In genomic region chr7:12660423-12660822, GRCh38 we compare ENCODE assay signal across 8 cellular contexts. TPM values are rescaled to one million over a fixed set of nuclear protein-coding genes. Genes with fewer than 3 reads are reported as not detected.
DNase-seq lines count a peak whose midpoint lies in the region; ATAC-seq and TF ChIP-seq lines count a peak whose summit lies in the region.
"Not testable (repeated sequence)": the region's sequence is repeated elsewhere in the genome, so short reads cannot be mapped to it uniquely, and the experiment has no call there.

No MANE protein-coding gene starts in this region.

- POLR2A ChIA-PET in IMR-90 (lab: Charles Lee; ENCODE audit: unreplicated experiment), result not testable (repeated sequence)

- not testable (repeated sequence) for H3K27me3 ChIP-seq in GM23338 (ENCODE audit: insufficient read depth); IMR-90 (ENCODE audit: control insufficient read depth, insufficient read depth, low read length); RWPE2 (ENCODE audit: insufficient read depth, poor library complexity, severe bottlenecking); esophagus squamous epithelium; trophoblast cell (ENCODE audit: insufficient read depth, low read length)

- not testable (repeated sequence) for H2AK9ac ChIP-seq in IMR-90 (replicated peaks; ENCODE audit: low read depth, low read length, poor library complexity)

- peak overlapping the region; percentile 31; the same call in 1 of the 2 replicates for H3K56ac ChIP-seq in IMR-90 (ENCODE audit: extremely low read depth, insufficient read depth, low read length)

- H2BK20ac ChIP-seq in IMR-90 (ENCODE audit: low read depth, low read length), result peak overlapping the region; percentile 88

- not testable (repeated sequence) for TF ChIP-seq RAD21 in IMR-90 (IDR thresholded peaks at IDR 0.05; ENCODE audit: low read length)

- CTCF ChIA-PET in IMR-90 (lab: Yijun Ruan, JAX), result not testable (repeated sequence)

- not testable (repeated sequence) for H3F3A ChIP-seq in GM23338 (replicated peaks; ENCODE audit: low read depth)

- H4K5ac ChIP-seq in IMR-90 (ENCODE audit: low read depth, low read length), result not testable (repeated sequence)

- H3K4me1 Mint-ChIP-seq in GM23338, result not testable (repeated sequence)

- not testable (repeated sequence) for H3K4me3 ChIP-seq in GM23338; IMR-90 (ENCODE audit: insufficient read depth, low read depth, low read length); RWPE2 (ENCODE audit: severe bottlenecking); esophagus squamous epithelium; trophoblast cell (ENCODE audit: low read depth, low read length)

- peak overlapping the region; percentile 86; the same call in 1 of the 3 replicates for H2BK15ac ChIP-seq in IMR-90 (ENCODE audit: low read depth, low read length)

- not testable (repeated sequence) for BruUV-seq in IMR-90 (replicated peaks; lab: Mats Ljungman, UMichigan)

- DNase-seq in AG08396 (ENCODE audit: low spot score) (peak; percentile 28), GM23338 (ENCODE audit: low spot score) (peak; percentile 63), IMR-90 (peak; percentile 88), RWPE2 (ENCODE audit: low spot score) (peak; percentile 85), astrocyte of the hippocampus (ENCODE audit: low read depth, low spot score) (peak; percentile 97), islet precursor cell (peak; percentile 90), trophoblast cell (peak; percentile 52 to 60)
- not testable (repeated sequence) for DNase-seq in esophagus squamous epithelium (lab: John Stamatoyannopoulos, UW)

- peak overlapping the region; percentile 52; the same call in 1 of the 2 replicates for H3K23ac ChIP-seq in IMR-90 (ENCODE audit: low read depth, low read length)
- H3K23ac ChIP-seq in trophoblast cell (ENCODE audit: low read length), result not testable (repeated sequence)

- TF ChIP-seq CTCF in GM23338 (conservative IDR thresholded peaks at IDR 0.05; ENCODE audit: low read depth in 2 of 2); IMR-90 (conservative IDR thresholded peaks at IDR 0.05; ENCODE audit: low read depth, low read length); RWPE2 (IDR thresholded peaks at IDR 0.05; ENCODE audit: poor library complexity, severe bottlenecking); esophagus squamous epithelium (IDR thresholded peaks at IDR 0.05): not testable (repeated sequence)

- not testable (repeated sequence) for H3K79me2 ChIP-seq in GM23338 (replicated peaks; ENCODE audit: insufficient read depth); trophoblast cell (ENCODE audit: control insufficient read depth, insufficient read depth, low read length, poor library complexity)

- WGBS in IMR-90 (ENCODE audit: extremely low coverage in 2 of 2, insufficient read length in 1 of 2), 2 experiments, result 31% methylated on average over 5 of the region's 8 CpGs; no CpG with 5 or more reads in 1 of the 2 experiments
- 38 to 41% methylated on average over 8 of the region's 8 CpGs for WGBS in esophagus squamous epithelium, 2 donors
- no CpG with 5 or more reads among the region's 8 CpGs for WGBS in trophoblast cell (ENCODE audit: extremely low coverage, insufficient coverage, insufficient read length)

- H2AK5ac ChIP-seq in IMR-90 (ENCODE audit: low read depth, low read length), result peak overlapping the region; percentile 37; the same call in 1 of the 2 replicates
- H2AK5ac ChIP-seq in trophoblast cell (ENCODE audit: low read length), result not testable (repeated sequence)

- dilution Hi-C loops in IMR-90 (cut with HindIII; ENCODE audit: low sequenced_read_pairs, unreplicated experiment), result not testable (repeated sequence)

- not testable (repeated sequence) for H2AFZ ChIP-seq in GM23338; IMR-90 (replicated peaks; ENCODE audit: low read length, poor library complexity); trophoblast cell (ENCODE audit: insufficient read depth, low read length, poor library complexity)

- not testable (repeated sequence) for H3K9me2 ChIP-seq in GM23338 (ENCODE audit: insufficient read depth)

- peak overlapping the region; percentile 18; the same call in 1 of the 2 replicates for H3K18ac ChIP-seq in IMR-90 (ENCODE audit: low read depth, low read length)
- not testable (repeated sequence) for H3K18ac ChIP-seq in trophoblast cell (ENCODE audit: low read length)

- H2BK120ac ChIP-seq in IMR-90 (ENCODE audit: low read depth, low read length), result peak overlapping the region; percentile 91
- H2BK120ac ChIP-seq in trophoblast cell (ENCODE audit: insufficient read depth, low read length, poor library complexity), result not testable (repeated sequence)

- not testable (repeated sequence) for H3K27me3 Mint-ChIP-seq in GM23338 (ENCODE audit: insufficient read depth, low read depth, poor library complexity)

- H3K27ac ChIP-seq in GM23338 (ENCODE audit: low read depth); IMR-90 (ENCODE audit: insufficient read depth, low read length): not testable (repeated sequence)
- H3K27ac ChIP-seq in RWPE2 (ENCODE audit: poor library complexity, severe bottlenecking) (peak overlapping the region; percentile 65), esophagus squamous epithelium (peak overlapping the region in 3 of 4 donors; percentile 19 to 60 (median 51)), trophoblast cell (ENCODE audit: low read depth, low read length) (peak overlapping the region; percentile 71)

- not testable (repeated sequence) for H3K9me1 ChIP-seq in IMR-90 (ENCODE audit: insufficient read depth, low read length)

- not testable (repeated sequence) for H2BK12ac ChIP-seq in trophoblast cell (ENCODE audit: low read length)

- not testable (repeated sequence) for H3K36me3 ChIP-seq in GM23338 (ENCODE audit: insufficient read depth); IMR-90 (ENCODE audit: control insufficient read depth, insufficient read depth, low read length); RWPE2 (ENCODE audit: low read depth); esophagus squamous epithelium; trophoblast cell (ENCODE audit: control insufficient read depth in 1 of 2, insufficient read depth in 2 of 2, low read length in 2 of 2)

- not testable (repeated sequence) for H4K20me1 ChIP-seq in GM23338 (replicated peaks; ENCODE audit: insufficient read depth); IMR-90 (ENCODE audit: insufficient read depth, low read length)

- peak overlapping the region; percentile 91 for H3K4ac ChIP-seq in IMR-90 (ENCODE audit: low read depth, low read length)
- H3K4ac ChIP-seq in trophoblast cell (ENCODE audit: low read depth, low read length), result not testable (repeated sequence)

- H3K9ac ChIP-seq in IMR-90 (ENCODE audit: low read depth, low read length); trophoblast cell (ENCODE audit: low read length): not testable (repeated sequence)

- ATAC-seq in GM23338, result not testable (repeated sequence)
- ATAC-seq in IMR-90 (ENCODE audit: low read depth), result peak; percentile 75
- peak; percentile 99 for ATAC-seq in RWPE2 (ENCODE audit: low read depth)

- not testable (repeated sequence) for TF ChIP-seq POLR2A in IMR-90 (IDR thresholded peaks at IDR 0.05; ENCODE audit: low read depth, low read length); esophagus squamous epithelium (IDR thresholded peaks at IDR 0.05)

- H4K8ac ChIP-seq in IMR-90 (ENCODE audit: low read depth in 2 of 2, low read length in 2 of 2), result peak overlapping the region in 1 of 2 experiments; percentile 75; a peak in 2 of 4 replicates
- not testable (repeated sequence) for H4K8ac ChIP-seq in trophoblast cell (ENCODE audit: low read depth, low read length)

- not testable (repeated sequence) for H3K9me3 Mint-ChIP-seq in GM23338

- intact Hi-C loops in IMR-90 (cut with micrococcal nuclease); esophagus squamous epithelium (cut with DNase I): not testable (repeated sequence)

- H3K4me1 ChIP-seq in GM23338 (ENCODE audit: insufficient read depth); IMR-90 (ENCODE audit: control insufficient read depth, insufficient read depth, low read length); esophagus squamous epithelium; trophoblast cell (ENCODE audit: control insufficient read depth in 1 of 2, insufficient read depth in 2 of 2, low read length in 2 of 2): not testable (repeated sequence)
- peaks cover 20% of the 10 kb centered on the region for H3K4me1 ChIP-seq in RWPE2 (ENCODE audit: insufficient read depth, poor library complexity, severe bottlenecking)

- not testable (repeated sequence) for H3K4me3 Mint-ChIP-seq in GM23338

- not testable (repeated sequence) for H4K12ac ChIP-seq in trophoblast cell (ENCODE audit: low read depth, low read length)

- not testable (repeated sequence) for H2BK5ac ChIP-seq in IMR-90 (ENCODE audit: low read depth, low read length, poor library complexity, severe bottlenecking)
- peak overlapping the region; percentile 50 for H2BK5ac ChIP-seq in trophoblast cell (ENCODE audit: low read depth, low read length, poor library complexity)

- H3K27ac Mint-ChIP-seq in GM23338, result peak overlapping the region; percentile 48

- not testable (repeated sequence) for H3K4me2 ChIP-seq in GM23338; IMR-90 (ENCODE audit: low read depth, low read length); trophoblast cell (ENCODE audit: low read length)

- not testable (repeated sequence) for H3K36me3 Mint-ChIP-seq in GM23338 (ENCODE audit: low read depth)

- not testable (repeated sequence) for H3K79me1 ChIP-seq in IMR-90 (ENCODE audit: low read depth in 1 of 2, low read length in 2 of 2); trophoblast cell (ENCODE audit: low read length)

- H3K14ac ChIP-seq in IMR-90 (replicated peaks; ENCODE audit: low read depth, low read length), result peak overlapping the region; percentile 85
- not testable (repeated sequence) for H3K14ac ChIP-seq in trophoblast cell (ENCODE audit: low read length)

- H4K91ac ChIP-seq in IMR-90 (ENCODE audit: insufficient read depth, low read depth, low read length), result peak overlapping the region; percentile 86
- H4K91ac ChIP-seq in trophoblast cell (ENCODE audit: low read depth, low read length), result not testable (repeated sequence)

- in situ Hi-C loops in IMR-90 (cut with MboI; ENCODE audit: low sequenced_read_pairs), result loop anchor here (25.0 kb wide), 1 partner anchor 1327 kb away; the partner anchor contains the start of gene ETV1

- not testable (repeated sequence) for H3K9me3 ChIP-seq in IMR-90 (ENCODE audit: control insufficient read depth, insufficient read depth, low read length); RWPE2 (ENCODE audit: severe bottlenecking); esophagus squamous epithelium; trophoblast cell (ENCODE audit: insufficient read depth, low read depth, low read length)

RNA-seq across cellular contexts. Expression of gene ARL4A, which starts 27.0 kb away (rescaled TPM):
- total RNA-seq in GM23338 (2014; rRNA removed; shearing (Covaris generic)), result 48.9 and 49.2 TPM in 2 replicates
- 76.1 and 82.5 TPM in 2 replicates for polyA plus RNA-seq in GM23338 (2016; fragmentation: Nextera tagmentation; extraction: Ambion mirVana)
- 22.4 and 48.0 TPM in 2 replicates for total RNA-seq in IMR-90 (2012; rRNA removed)
- polyA plus RNA-seq in IMR-90 (2012; rRNA removed), result 7.9 and 13.7 TPM in 2 replicates
- polyA plus RNA-seq in IMR-90 (2012; cell fraction: cytosol; rRNA removed), result 2.2 TPM in 2 replicates
- 1.4 and 4.4 TPM in 2 replicates for polyA plus RNA-seq in IMR-90 (2012; cell fraction: nucleus; rRNA removed; ENCODE audit: low replicate concordance)
- 100 to 1,000 TPM in 1 of 4 donors, 10 to 100 TPM in 3; 40.5 to 102 (median 48.5) TPM for total RNA-seq in esophagus squamous epithelium
- 16.3 and 16.6 TPM in 2 replicates for polyA plus RNA-seq in trophoblast cell (2013)
